Comparison of ENCODE assay signal across 15 cellular contexts in genomic region chr3:174101244-174101643, GRCh38.
DNase-seq lines count a peak whose midpoint lies in the region; ATAC-seq, FAIRE-seq and TF ChIP-seq lines count a peak whose summit lies in the region.
"Had no signal": no experiment of that assay in that cellular context is flagged by ENCODE, and none has a peak within 500 bp of the region (broad histone marks: within the 10 kb centered on the region; RNA-seq: fewer than 3 reads in every experiment).

No MANE protein-coding gene starts in this region.

- H3K4me3 Mint-ChIP-seq in GM23338 = no peak overlapping the region
- H3K4me3 Mint-ChIP-seq in astrocyte (ENCODE audit: unreplicated experiment) = no peak overlapping the region
- H3K4me3 Mint-ChIP-seq in natural killer cell treated with Interleukin-12 subunit alpha and Interleukin-12 subunit beta and Interleukin-15 and Interleukin-18, amount 100 ng/mL, for 72 hours = no peak overlapping the region
- H3K4me3 Mint-ChIP-seq: activated CD4-positive, alpha-beta memory T cell treated with anti-CD3 and anti-CD28 coated beads, Interleukin-2, amount 10 ng/mL, durations not matched to agents 7 days and 5 days; activated naive CD8-positive, alpha-beta T cell treated with anti-CD3 and anti-CD28 coated beads, Interleukin-2, amount 50 U/mL, for 24 hours; naive thymus-derived CD8-positive, alpha-beta T cell; stimulated activated naive B cell treated with anti-CD40 and anti-IgM and Interleukin-4, amounts not matched to agents 10 μg/mL and 1 μg/mL and 100 μg/mL, for 72 hours had no signal

- H3K9me3 ChIP-seq in astrocyte (ENCODE audit: insufficient read depth, low read depth, low read length) = no peaks in the 10 kb centered on the region
- H3K9me3 ChIP-seq: BLaER1 treated with 17β-estradiol and CSF1 and Interleukin-3, amounts not matched to agents 10 nM and 100 nM had no signal

- H3K27ac Mint-ChIP-seq in GM23338 (peak overlapping the region; percentile 89), astrocyte (ENCODE audit: unreplicated experiment) (no peak overlapping the region)
- H3K27ac Mint-ChIP-seq in natural killer cell treated with Interleukin-12 subunit alpha and Interleukin-12 subunit beta and Interleukin-15 and Interleukin-18, amount 100 ng/mL, for 72 hours = no peak overlapping the region
- H3K27ac Mint-ChIP-seq: activated CD4-positive, alpha-beta memory T cell treated with anti-CD3 and anti-CD28 coated beads, Interleukin-2, amount 10 ng/mL, durations not matched to agents 7 days and 5 days; activated naive CD8-positive, alpha-beta T cell treated with anti-CD3 and anti-CD28 coated beads, Interleukin-2, amount 50 U/mL, for 24 hours; naive thymus-derived CD8-positive, alpha-beta T cell; stimulated activated naive B cell treated with anti-CD40 and anti-IgM and Interleukin-4, amounts not matched to agents 10 μg/mL and 1 μg/mL and 100 μg/mL, for 72 hours had no signal

- H3K27me3 Mint-ChIP-seq in GM23338 (ENCODE audit: insufficient read depth, low read depth, poor library complexity) (no peaks in the 10 kb centered on the region), astrocyte (ENCODE audit: low read depth, unreplicated experiment) (no peaks in the 10 kb centered on the region)
- no peaks in the 10 kb centered on the region for H3K27me3 Mint-ChIP-seq in natural killer cell treated with Interleukin-12 subunit alpha and Interleukin-12 subunit beta and Interleukin-15 and Interleukin-18, amount 100 ng/mL, for 72 hours
- H3K27me3 Mint-ChIP-seq: activated CD4-positive, alpha-beta memory T cell treated with anti-CD3 and anti-CD28 coated beads, Interleukin-2, amount 10 ng/mL, durations not matched to agents 7 days and 5 days; activated naive CD8-positive, alpha-beta T cell treated with anti-CD3 and anti-CD28 coated beads, Interleukin-2, amount 50 U/mL, for 24 hours; naive thymus-derived CD8-positive, alpha-beta T cell; stimulated activated naive B cell treated with anti-CD40 and anti-IgM and Interleukin-4, amounts not matched to agents 10 μg/mL and 1 μg/mL and 100 μg/mL, for 72 hours had no signal

- H3K4me1 ChIP-seq in GM23338 (ENCODE audit: insufficient read depth) = peaks cover 20% of the 10 kb centered on the region
- no peaks in the 10 kb centered on the region for H3K4me1 ChIP-seq in astrocyte (ENCODE audit: insufficient read depth, low read length)
- H3K4me1 ChIP-seq: BLaER1 treated with 17β-estradiol and CSF1 and Interleukin-3, amounts not matched to agents 10 nM and 100 nM had no signal

- no peaks in the 10 kb centered on the region for H3K36me3 ChIP-seq in GM23338 (ENCODE audit: insufficient read depth)
- no peaks in the 10 kb centered on the region for H3K36me3 ChIP-seq in astrocyte (ENCODE audit: insufficient read depth, low read length)
- H3K36me3 ChIP-seq: BLaER1 treated with 17β-estradiol and CSF1 and Interleukin-3, amounts not matched to agents 10 nM and 100 nM had no signal

- H3K4me3 ChIP-seq in GM12865 (ENCODE audit: low read depth, low read length) = no peak overlapping the region
- no peak overlapping the region for H3K4me3 ChIP-seq in GM23338
- H3K4me3 ChIP-seq in astrocyte (ENCODE audit: insufficient read depth, low read depth, low read length) = no peak overlapping the region
- H3K4me3 ChIP-seq: BLaER1 treated with 17β-estradiol and CSF1 and Interleukin-3, amounts not matched to agents 10 nM and 100 nM had no signal

- H4K20me1 ChIP-seq in GM23338 (replicated peaks; ENCODE audit: insufficient read depth) (no peaks in the 10 kb centered on the region), astrocyte (ENCODE audit: insufficient read depth, low read length) (no peaks in the 10 kb centered on the region)
- H4K20me1 ChIP-seq: BLaER1 treated with 17β-estradiol and CSF1 and Interleukin-3, amounts not matched to agents 10 nM and 100 nM had no signal

- no peaks in the 10 kb centered on the region for H3K9me2 ChIP-seq in GM23338 (ENCODE audit: insufficient read depth)

- peak overlapping the region; percentile 41; the same call in 1 of the 2 replicates for H3K4me2 ChIP-seq in GM23338
- H3K4me2 ChIP-seq in astrocyte (ENCODE audit: low read length) = no peak overlapping the region
- H3K4me2 ChIP-seq: BLaER1 treated with 17β-estradiol and CSF1 and Interleukin-3, amounts not matched to agents 10 nM and 100 nM had no signal

- no peaks in the 10 kb centered on the region for H3K79me2 ChIP-seq in GM23338 (replicated peaks; ENCODE audit: insufficient read depth)
- no peaks in the 10 kb centered on the region for H3K79me2 ChIP-seq in astrocyte (ENCODE audit: insufficient read depth, low read length)

- TF ChIP-seq CTCF in GM12865 (IDR thresholded peaks at IDR 0.05; ENCODE audit: insufficient read depth, low read depth, low read length, missing control alignments) = no peak
- TF ChIP-seq CTCF in GM23338 (conservative IDR thresholded peaks at IDR 0.05; ENCODE audit: low read depth in 2 of 2) = no peak
- TF ChIP-seq CTCF in astrocyte (IDR thresholded peaks at IDR 0.05; ENCODE audit: insufficient read depth, low read depth, low read length) = no peak

- H3K4me1 Mint-ChIP-seq in GM23338 = peaks cover 27% of the 10 kb centered on the region
- H3K4me1 Mint-ChIP-seq in astrocyte (ENCODE audit: low read depth, unreplicated experiment) = peaks cover 6% of the 10 kb centered on the region
- H3K4me1 Mint-ChIP-seq in natural killer cell treated with Interleukin-12 subunit alpha and Interleukin-12 subunit beta and Interleukin-15 and Interleukin-18, amount 100 ng/mL, for 72 hours (ENCODE audit: low read depth in 2 of 2) = no peaks in the 10 kb centered on the region
- H3K4me1 Mint-ChIP-seq: activated CD4-positive, alpha-beta memory T cell treated with anti-CD3 and anti-CD28 coated beads, Interleukin-2, amount 10 ng/mL, durations not matched to agents 7 days and 5 days; activated naive CD8-positive, alpha-beta T cell treated with anti-CD3 and anti-CD28 coated beads, Interleukin-2, amount 50 U/mL, for 24 hours; naive thymus-derived CD8-positive, alpha-beta T cell; stimulated activated naive B cell treated with anti-CD40 and anti-IgM and Interleukin-4, amounts not matched to agents 10 μg/mL and 1 μg/mL and 100 μg/mL, for 72 hours had no signal

- H3K36me3 Mint-ChIP-seq in GM23338 (ENCODE audit: low read depth) = no peaks in the 10 kb centered on the region
- H3K36me3 Mint-ChIP-seq in astrocyte (ENCODE audit: low read depth, unreplicated experiment) = no peaks in the 10 kb centered on the region
- no peaks in the 10 kb centered on the region for H3K36me3 Mint-ChIP-seq in natural killer cell treated with Interleukin-12 subunit alpha and Interleukin-12 subunit beta and Interleukin-15 and Interleukin-18, amount 100 ng/mL, for 72 hours
- H3K36me3 Mint-ChIP-seq: naive thymus-derived CD8-positive, alpha-beta T cell; stimulated activated naive B cell treated with anti-CD40 and anti-IgM and Interleukin-4, amounts not matched to agents 10 μg/mL and 1 μg/mL and 100 μg/mL, for 72 hours had no signal

- peak overlapping the region; percentile 14; the same call in 1 of the 2 replicates for H2AFZ ChIP-seq in GM23338
- H2AFZ ChIP-seq in astrocyte (ENCODE audit: low read depth, low read length) = no peak overlapping the region

- H3K27me3 ChIP-seq in GM23338 (ENCODE audit: insufficient read depth) = no peaks in the 10 kb centered on the region
- H3K27me3 ChIP-seq in astrocyte (ENCODE audit: insufficient read depth, low read length) = no peaks in the 10 kb centered on the region
- H3K27me3 ChIP-seq: BLaER1 treated with 17β-estradiol and CSF1 and Interleukin-3, amounts not matched to agents 10 nM and 100 nM had no signal

- ATAC-seq in GM23338 (no peak), HG03575 (IDR thresholded peaks at IDR 0.05; ENCODE audit: extremely low read depth, insufficient number of reproducible peaks, low FRiP score, unreplicated experiment) (peak; percentile 86), HG03139 (IDR thresholded peaks at IDR 0.05; ENCODE audit: unreplicated experiment) (no peak)
- no peak for ATAC-seq in natural killer cell treated with Interleukin-12 subunit alpha and Interleukin-12 subunit beta and Interleukin-15 and Interleukin-18, amount 100 ng/mL, for 72 hours
- ATAC-seq: activated naive CD8-positive, alpha-beta T cell treated with anti-CD3 and anti-CD28 coated beads, Interleukin-2, amount 50 U/mL, for 24 hours; naive thymus-derived CD8-positive, alpha-beta T cell; stimulated activated naive B cell treated with anti-CD40 and anti-IgM and Interleukin-4, amounts not matched to agents 10 μg/mL and 1 μg/mL and 100 μg/mL, for 72 hours had no signal

- H3K9ac ChIP-seq in astrocyte (ENCODE audit: low read length) = no peak overlapping the region
- H3K9ac ChIP-seq: BLaER1 treated with 17β-estradiol and CSF1 and Interleukin-3, amounts not matched to agents 10 nM and 100 nM had no signal

- no peak overlapping the region for H3K27ac ChIP-seq in GM23338 (ENCODE audit: low read depth)
- H3K27ac ChIP-seq in astrocyte (ENCODE audit: low read depth, low read length) = no peak overlapping the region
- H3K27ac ChIP-seq: BLaER1 treated with 17β-estradiol and CSF1 and Interleukin-3, amounts not matched to agents 10 nM and 100 nM had no signal

- DNase-seq in GM12865 (ENCODE audit: low read depth) (peak; percentile 49), GM23338 (ENCODE audit: low spot score) (no peak), astrocyte (ENCODE audit: low read depth) (peak; percentile 38), NCI-H1048 (lab: John Stamatoyannopoulos, UW) (no peak), RKO (ENCODE audit: low spot score) (no peak)
- no peak for DNase-seq in natural killer cell treated with Interleukin-12 subunit alpha and Interleukin-12 subunit beta and Interleukin-15 and Interleukin-18, amount 100 ng/mL, for 72 hours (ENCODE audit: low spot score)
- DNase-seq: activated CD4-positive, alpha-beta memory T cell treated with anti-CD3 and anti-CD28 coated beads, Interleukin-2, amount 10 ng/mL, durations not matched to agents 7 days and 5 days; activated naive CD8-positive, alpha-beta T cell treated with anti-CD3 and anti-CD28 coated beads, Interleukin-2, amount 50 U/mL, for 24 hours; naive thymus-derived CD8-positive, alpha-beta T cell; NCI-H187 treated with DMSO at 0.1 percent for 48 hours; Right ventricle myocardium superior; stimulated activated naive B cell treated with anti-CD40 and anti-IgM and Interleukin-4, amounts not matched to agents 10 μg/mL and 1 μg/mL and 100 μg/mL, for 72 hours had no signal

- no peaks in the 10 kb centered on the region for H3F3A ChIP-seq in GM23338 (replicated peaks; ENCODE audit: low read depth)

- no peak for FAIRE-seq in astrocyte (lab: Jason Lieb, UNC)

- no peaks in the 10 kb centered on the region for H3K9me3 Mint-ChIP-seq in GM23338
- H3K9me3 Mint-ChIP-seq in astrocyte (ENCODE audit: unreplicated experiment) = no peaks in the 10 kb centered on the region
- peaks cover 8% of the 10 kb centered on the region for H3K9me3 Mint-ChIP-seq in natural killer cell treated with Interleukin-12 subunit alpha and Interleukin-12 subunit beta and Interleukin-15 and Interleukin-18, amount 100 ng/mL, for 72 hours
- H3K9me3 Mint-ChIP-seq: activated naive CD8-positive, alpha-beta T cell treated with anti-CD3 and anti-CD28 coated beads, Interleukin-2, amount 50 U/mL, for 24 hours had no signal

Comparison
In these comparisons a context has a peak if more than half of its experiments do, and no peak if none do; other contexts are left out.
1. DNase-seq: peak in GM12865 (single experiment) and astrocyte (single experiment); none in GM23338 (single experiment), natural killer cell treated with Interleukin-12 subunit alpha and Interleukin-12 subunit beta and Interleukin-15 and Interleukin-18, amount 100 ng/mL, for 72 hours (single experiment), NCI-H1048 (single experiment) and RKO (single experiment).